In genomic region chr17:36527851-36528250, GRCh38 we compare ENCODE assay signal across 1 cellular context.
TF ChIP-seq lines count a peak whose summit lies in the region.

No MANE protein-coding gene starts in this region.

TF ChIP-seq in SK-N-SH treated with all-trans-retinoic acid at 6 μM for 48 hours, 23 proteins besides CTCF, POLR2A, EP300 and RAD21 (continued from another document):
- no peak for TF ChIP-seq POU6F1 (CRISPR knock-in tag; IDR thresholded peaks at IDR 0.05; ENCODE audit: borderline replicate concordance, low read depth)
- no peak for TF ChIP-seq ZNF565 (CRISPR knock-in tag; conservative IDR thresholded peaks at IDR 0.05; ENCODE audit: low read depth)
- no peak for TF ChIP-seq TOX (CRISPR knock-in tag; IDR thresholded peaks at IDR 0.05; ENCODE audit: borderline replicate concordance)
- TF ChIP-seq CREB5 (CRISPR knock-in tag; IDR thresholded peaks at IDR 0.05; ENCODE audit: low read depth), result no peak
- TF ChIP-seq PATZ1 (CRISPR knock-in tag; IDR thresholded peaks at IDR 0.05; ENCODE audit: borderline replicate concordance), result no peak
- no peak for TF ChIP-seq SNAI2 (CRISPR knock-in tag; IDR thresholded peaks at IDR 0.05)
- TF ChIP-seq BACH2 (CRISPR knock-in tag; IDR thresholded peaks at IDR 0.05; ENCODE audit: borderline replicate concordance), result no peak
- no peak for TF ChIP-seq CSDC2 (CRISPR knock-in tag; IDR thresholded peaks at IDR 0.05)
- no peak for TF ChIP-seq GLIS3 (CRISPR knock-in tag; IDR thresholded peaks at IDR 0.05)
- TF ChIP-seq TSHZ2 (CRISPR knock-in tag; IDR thresholded peaks at IDR 0.05), result no peak
